20 cellular contexts compared by ENCODE assay signal in genomic region chr5:139186293-139186692, GRCh38.
"Had no signal": no experiment of that assay in that cellular context is flagged by ENCODE, and none has a peak within 500 bp of the region (broad histone marks: within the 10 kb centered on the region; RNA-seq: fewer than 3 reads in every experiment).

No MANE protein-coding gene starts in this region.

- H3K9me3 ChIP-seq: esophagus squamous epithelium, lower lobe of right lung, spleen, thoracic aorta, upper lobe of right lung had no signal

- H3K4me3 ChIP-seq: esophagus squamous epithelium, lower lobe of right lung, spleen, upper lobe of right lung had no signal

- H3K4me1 Mint-ChIP-seq: activated CD4-positive, alpha-beta T cell treated with anti-CD3 and anti-CD28 coated beads for 36 hours had no signal

- FAIRE-seq: colon had no signal

- H3K27ac Mint-ChIP-seq: activated CD4-positive, alpha-beta memory T cell treated with anti-CD3 and anti-CD28 coated beads, Interleukin-2, amount 10 ng/mL, durations not matched to agents 7 days and 5 days; activated CD4-positive, alpha-beta T cell treated with anti-CD3 and anti-CD28 coated beads for 36 hours; activated T-cell treated with anti-CD3 and anti-CD28 coated beads, Interleukin-2, amount 50 U/mL, for 24 hours; stimulated activated naive CD8-positive, alpha-beta T cell treated with anti-CD3 and anti-CD28 coated beads, Interleukin-15, amount 100 ng/mL, for 72 hours; T-cell had no signal

- H3K9me3 Mint-ChIP-seq: activated CD4-positive, alpha-beta memory T cell treated with anti-CD3 and anti-CD28 coated beads, Interleukin-2, amount 10 ng/mL, durations not matched to agents 7 days and 5 days; activated T-cell treated with anti-CD3 and anti-CD28 coated beads, Interleukin-2, amount 50 U/mL, for 24 hours; stimulated activated naive CD8-positive, alpha-beta T cell treated with anti-CD3 and anti-CD28 coated beads, Interleukin-15, amount 100 ng/mL, for 72 hours; T-cell had no signal

- H3K27ac ChIP-seq: foreskin keratinocyte, lower lobe of right lung, upper lobe of right lung had no signal

- DNase-seq: activated CD4-positive, alpha-beta memory T cell treated with anti-CD3 and anti-CD28 coated beads, Interleukin-2, amount 10 ng/mL, durations not matched to agents 7 days and 5 days; activated CD4-positive, alpha-beta T cell treated with anti-CD3 and anti-CD28 coated beads for 36 hours; activated effector memory CD4-positive, alpha-beta T cell treated with Interleukin-2 at 50 U/mL for 16 hours; activated naive CD4-positive, alpha-beta T cell treated with anti-CD3 and anti-CD28 coated beads, Interleukin-2, amount 50 U/mL, for 16 hours; activated T-cell treated with anti-CD3 and anti-CD28 coated beads, Interleukin-2, amount 50 U/mL, for 24 hours; esophagus squamous epithelium; foreskin keratinocyte; glutamatergic neuron; left cardiac atrium; lower lobe of right lung; nephron progenitor cell; occipital lobe; right cardiac atrium; spleen; stimulated activated naive CD8-positive, alpha-beta T cell treated with anti-CD3 and anti-CD28 coated beads, Interleukin-15, amount 100 ng/mL, for 72 hours; T-cell; T1000; upper lobe of right lung had no signal

- H3K27me3 Mint-ChIP-seq: activated CD4-positive, alpha-beta memory T cell treated with anti-CD3 and anti-CD28 coated beads, Interleukin-2, amount 10 ng/mL, durations not matched to agents 7 days and 5 days; activated CD4-positive, alpha-beta T cell treated with anti-CD3 and anti-CD28 coated beads for 36 hours; activated T-cell treated with anti-CD3 and anti-CD28 coated beads, Interleukin-2, amount 50 U/mL, for 24 hours; stimulated activated naive CD8-positive, alpha-beta T cell treated with anti-CD3 and anti-CD28 coated beads, Interleukin-15, amount 100 ng/mL, for 72 hours; T-cell had no signal

- H3K27me3 ChIP-seq: esophagus squamous epithelium, foreskin keratinocyte, spleen, upper lobe of right lung had no signal

- H3K4me3 Mint-ChIP-seq: activated CD4-positive, alpha-beta memory T cell treated with anti-CD3 and anti-CD28 coated beads, Interleukin-2, amount 10 ng/mL, durations not matched to agents 7 days and 5 days; activated CD4-positive, alpha-beta T cell treated with anti-CD3 and anti-CD28 coated beads for 36 hours; activated T-cell treated with anti-CD3 and anti-CD28 coated beads, Interleukin-2, amount 50 U/mL, for 24 hours; nephron progenitor cell; stimulated activated naive CD8-positive, alpha-beta T cell treated with anti-CD3 and anti-CD28 coated beads, Interleukin-15, amount 100 ng/mL, for 72 hours; T-cell had no signal

- H3K36me3 ChIP-seq: lower lobe of right lung, thoracic aorta, upper lobe of right lung had no signal

- ATAC-seq: activated CD4-positive, alpha-beta T cell treated with anti-CD3 and anti-CD28 coated beads for 36 hours; foreskin keratinocyte; left cardiac atrium; lower lobe of right lung; right cardiac atrium; stimulated activated naive CD8-positive, alpha-beta T cell treated with anti-CD3 and anti-CD28 coated beads, Interleukin-15, amount 100 ng/mL, for 72 hours; T-cell; upper lobe of right lung had no signal

- H3K4me1 ChIP-seq: foreskin keratinocyte had no signal
